ENCODE assay signal across 16 cellular contexts in the genomic region with DNA sequence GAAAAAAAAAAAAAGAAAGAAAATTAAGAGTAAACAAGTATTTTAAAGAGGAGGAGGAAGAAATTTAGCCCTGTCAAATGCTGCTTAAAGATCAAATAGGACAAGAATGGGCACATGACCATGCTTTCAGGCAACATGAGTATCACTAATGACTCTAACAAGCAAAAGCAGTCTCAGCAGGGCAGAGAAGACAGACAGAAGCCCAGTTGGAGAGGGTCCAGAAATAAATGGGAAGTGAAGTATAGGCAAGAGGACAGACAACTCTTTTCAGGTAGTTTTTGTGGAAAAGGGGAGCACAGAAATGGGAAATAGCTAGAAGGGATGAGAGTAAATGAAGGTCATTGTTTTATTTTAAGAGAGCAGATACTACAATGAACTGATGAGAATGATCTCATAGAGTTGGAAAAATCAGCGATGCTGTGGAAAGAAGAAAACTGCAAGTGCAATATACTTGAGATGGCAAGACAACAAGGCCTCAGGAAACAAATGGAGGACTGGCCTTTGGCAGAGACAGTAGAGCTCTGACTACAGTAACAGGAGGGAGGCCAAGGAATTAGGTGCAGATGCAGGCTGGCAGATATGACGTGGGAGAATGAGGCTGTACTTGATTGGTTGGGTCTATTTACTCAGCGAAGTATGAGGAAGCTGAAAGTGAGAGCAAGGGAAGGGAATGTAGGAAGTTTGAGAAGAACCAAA. TPM values are rescaled to one million over a fixed set of nuclear protein-coding genes. Genes with fewer than 3 reads are reported as not detected.
DNase-seq lines count a peak whose midpoint lies in the region; TF ChIP-seq lines count a peak whose summit lies in the region.
"Had no signal": no experiment of that assay in that cellular context is flagged by ENCODE, and none has a peak within 500 bp of the region (broad histone marks: within the 10 kb centered on the region; RNA-seq: fewer than 3 reads in every experiment).

No MANE protein-coding gene starts in this region.

- no peaks in the 10 kb centered on the region for H3K27me3 ChIP-seq in Peyer's patch
- H3K27me3 ChIP-seq: gastrocnemius medialis, upper lobe of left lung had no signal

- CTCF ChIA-PET in activated CD4-positive, alpha-beta memory T cell treated with anti-CD3 and anti-CD28 coated beads, Interleukin-2, amount 10 ng/mL, durations not matched to agents 7 days and 5 days (lab: Charles Lee) = no interaction called here

- no peak overlapping the region for H3K4me3 Mint-ChIP-seq in activated CD4-positive, alpha-beta memory T cell treated with anti-CD3 and anti-CD28 coated beads, Interleukin-2, amount 10 ng/mL, durations not matched to agents 7 days and 5 days
- H3K4me3 Mint-ChIP-seq: activated T-helper 1 cell treated with anti-CD3 and anti-CD28 coated beads, Interleukin-12 subunit alpha, Interleukin-12 subunit beta, Interleukin-2, Interleukin-4 antibody, amounts not matched to agents 30 ng/mL and 10 ng/mL and 1 ng/mL, durations not matched to agents 14 hours and 24 hours and 36 hours had no signal

- no peaks in the 10 kb centered on the region for H3K4me1 ChIP-seq in Peyer's patch
- H3K4me1 ChIP-seq: gastrocnemius medialis, upper lobe of left lung had no signal

- no peak overlapping the region for H3K4me3 ChIP-seq in choroid plexus epithelial cell (ENCODE audit: low read depth, low read length)
- H3K4me3 ChIP-seq in Peyer's patch = no peak overlapping the region
- H3K4me3 ChIP-seq: gastrocnemius medialis, upper lobe of left lung had no signal

- no peaks in the 10 kb centered on the region for H3K9me3 Mint-ChIP-seq in activated CD4-positive, alpha-beta memory T cell treated with anti-CD3 and anti-CD28 coated beads, Interleukin-2, amount 10 ng/mL, durations not matched to agents 7 days and 5 days
- H3K9me3 Mint-ChIP-seq: activated T-helper 1 cell treated with anti-CD3 and anti-CD28 coated beads, Interleukin-12 subunit alpha, Interleukin-12 subunit beta, Interleukin-2, Interleukin-4 antibody, amounts not matched to agents 30 ng/mL and 10 ng/mL and 1 ng/mL, durations not matched to agents 14 hours and 24 hours and 36 hours had no signal

- no peaks in the 10 kb centered on the region for H3K9me3 ChIP-seq in Peyer's patch
- H3K9me3 ChIP-seq: gastrocnemius medialis, upper lobe of left lung had no signal

- POLR2A ChIA-PET in activated CD4-positive, alpha-beta memory T cell treated with anti-CD3 and anti-CD28 coated beads, Interleukin-2, amount 10 ng/mL, durations not matched to agents 7 days and 5 days (lab: Charles Lee) = no interaction called here

- TF ChIP-seq CTCF in choroid plexus epithelial cell (conservative IDR thresholded peaks at IDR 0.05; ENCODE audit: low read depth, low read length) (no peak), Peyer's patch (IDR thresholded peaks at IDR 0.05) (no peak)

- no peaks in the 10 kb centered on the region for H3K36me3 ChIP-seq in Peyer's patch
- H3K36me3 ChIP-seq: gastrocnemius medialis, upper lobe of left lung had no signal

- no peak overlapping the region for H3K27ac ChIP-seq in Peyer's patch
- H3K27ac ChIP-seq: gastrocnemius medialis, upper lobe of left lung had no signal

- DNase-seq in COLO829 (ENCODE audit: low spot score) (peak; percentile 40), M059J (ENCODE audit: low read depth) (peak; percentile 4), choroid plexus epithelial cell (ENCODE audit: low read depth) (peak; percentile 30), medulla oblongata (ENCODE audit: extremely low spot score) (peak; percentile 67), NCI-H526 treated with DMSO at 0.1 percent for 48 hours (lab: John Stamatoyannopoulos, UW) (no peak), Peyer's patch (no peak)
- DNase-seq in activated CD4-positive, alpha-beta memory T cell treated with anti-CD3 and anti-CD28 coated beads, Interleukin-2, amount 10 ng/mL, durations not matched to agents 7 days and 5 days = no peak
- DNase-seq in stimulated activated CD4-positive, alpha-beta T cell treated with anti-CD3 and anti-CD28 coated beads, Interleukin-12 subunit alpha, Interleukin-12 subunit beta, amount 100 ng/mL, for 4 hours = no peak
- DNase-seq: activated CD4-positive, alpha-beta T cell treated with anti-CD3 and anti-CD28 coated beads, Interleukin-2, amount 50 U/mL, for 4 hours; DND-41; gastrocnemius medialis; NCI-H1694 treated with DMSO at 0.1 percent for 48 hours; T-helper 9 cell; upper lobe of left lung had no signal

- H3K4me1 Mint-ChIP-seq in activated CD4-positive, alpha-beta memory T cell treated with anti-CD3 and anti-CD28 coated beads, Interleukin-2, amount 10 ng/mL, durations not matched to agents 7 days and 5 days = no peaks in the 10 kb centered on the region

- no peak overlapping the region for H3K27ac Mint-ChIP-seq in activated CD4-positive, alpha-beta memory T cell treated with anti-CD3 and anti-CD28 coated beads, Interleukin-2, amount 10 ng/mL, durations not matched to agents 7 days and 5 days
- H3K27ac Mint-ChIP-seq: activated T-helper 1 cell treated with anti-CD3 and anti-CD28 coated beads, Interleukin-12 subunit alpha, Interleukin-12 subunit beta, Interleukin-2, Interleukin-4 antibody, amounts not matched to agents 30 ng/mL and 10 ng/mL and 1 ng/mL, durations not matched to agents 14 hours and 24 hours and 36 hours had no signal

- H3K27me3 Mint-ChIP-seq in activated CD4-positive, alpha-beta memory T cell treated with anti-CD3 and anti-CD28 coated beads, Interleukin-2, amount 10 ng/mL, durations not matched to agents 7 days and 5 days = peaks cover 6% of the 10 kb centered on the region

- no peaks in the 10 kb centered on the region for H3K36me3 Mint-ChIP-seq in activated CD4-positive, alpha-beta memory T cell treated with anti-CD3 and anti-CD28 coated beads, Interleukin-2, amount 10 ng/mL, durations not matched to agents 7 days and 5 days (ENCODE audit: low read depth)

- TF ChIP-seq POLR2A in Peyer's patch (IDR thresholded peaks at IDR 0.05) = no peak

RNA-seq across cellular contexts. Expression of a gene that starts 40.3 kb away (rescaled TPM):
- total RNA-seq in M059J (2014; rRNA removed; shearing (Covaris generic)) = 0.49 and 2.7 TPM in 2 replicates
- total RNA-seq in Peyer's patch = under 1 TPM in 1 of 4 donors, not detected in 3; 0.83 TPM
- not detected for total RNA-seq in activated CD4-positive, alpha-beta memory T cell treated with anti-CD3 and anti-CD28 coated beads, Interleukin-2, amount 10 ng/mL, durations not matched to agents 7 days and 5 days
- total RNA-seq: gastrocnemius medialis, pulmonary artery endothelial cell had no signal

Comparison
In these comparisons a context has a peak if more than half of its experiments do, and no peak if none do; other contexts are left out.
1. DNase-seq: peak in COLO829 (single experiment), M059J (single experiment), choroid plexus epithelial cell (single experiment) and medulla oblongata (single experiment); none in NCI-H526 treated with DMSO at 0.1 percent for 48 hours (single experiment), Peyer's patch (0 of 3), activated CD4-positive, alpha-beta memory T cell treated with anti-CD3 and anti-CD28 coated beads, Interleukin-2, amount 10 ng/mL, durations not matched to agents 7 days and 5 days (single experiment) and stimulated activated CD4-positive, alpha-beta T cell treated with anti-CD3 and anti-CD28 coated beads, Interleukin-12 subunit alpha, Interleukin-12 subunit beta, amount 100 ng/mL, for 4 hours (single experiment).